ENCODE assay signal across 1 cellular context in genomic region chr19:53212703-53213320, GRCh38.
TF ChIP-seq lines count a peak whose summit lies in the region.

No MANE protein-coding gene starts in this region.

TF ChIP-seq in SK-N-SH, 30 proteins besides CTCF, POLR2A, EP300 and RAD21:
- TF ChIP-seq FOXJ3 (CRISPR knock-in tag; IDR thresholded peaks at IDR 0.05) (no peak), MEF2A (IDR thresholded peaks at IDR 0.05; ENCODE audit: borderline replicate concordance, low read depth) (no peak), MAX (IDR thresholded peaks at IDR 0.05; ENCODE audit: low read depth) (no peak), FOSL2 (IDR thresholded peaks at IDR 0.05; ENCODE audit: borderline replicate concordance, low read depth) (no peak), YY1 (IDR thresholded peaks at IDR 0.05; ENCODE audit: low read depth) (no peak), NRF1 (IDR thresholded peaks at IDR 0.05; ENCODE audit: low read depth, low read length) (no peak), SIN3A (IDR thresholded peaks at IDR 0.05; ENCODE audit: borderline replicate concordance, low read depth, low read length) (no peak), EZH2phosphoT487 (IDR thresholded peaks at IDR 0.05; ENCODE audit: borderline replicate concordance, low read depth) (no peak), FOXM1 (IDR thresholded peaks at IDR 0.05; ENCODE audit: low read depth) (no peak), TAF1 (IDR thresholded peaks at IDR 0.05; ENCODE audit: borderline replicate concordance, low read depth, low read length) (no peak), TCF12 (IDR thresholded peaks at IDR 0.05) (no peak), POLR2AphosphoS5 (IDR thresholded peaks at IDR 0.05; ENCODE audit: low read depth, low read length) (no peak), RXRA (IDR thresholded peaks at IDR 0.05; ENCODE audit: borderline replicate concordance, low read depth) (no peak), ELF1 (IDR thresholded peaks at IDR 0.05) (no peak), GATA2 (CRISPR knock-in tag; IDR thresholded peaks at IDR 0.05) (no peak)
- TF ChIP-seq, protein P1, sequence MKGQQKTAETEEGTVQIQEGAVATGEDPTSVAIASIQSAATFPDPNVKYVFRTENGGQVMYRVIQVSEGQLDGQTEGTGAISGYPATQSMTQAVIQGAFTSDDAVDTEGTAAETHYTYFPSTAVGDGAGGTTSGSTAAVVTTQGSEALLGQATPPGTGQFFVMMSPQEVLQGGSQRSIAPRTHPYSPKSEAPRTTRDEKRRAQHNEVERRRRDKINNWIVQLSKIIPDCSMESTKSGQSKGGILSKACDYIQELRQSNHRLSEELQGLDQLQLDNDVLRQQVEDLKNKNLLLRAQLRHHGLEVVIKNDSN (IDR thresholded peaks at IDR 0.05; ENCODE audit: borderline replicate concordance, low read depth) = no peak
- TF ChIP-seq, protein P2, sequence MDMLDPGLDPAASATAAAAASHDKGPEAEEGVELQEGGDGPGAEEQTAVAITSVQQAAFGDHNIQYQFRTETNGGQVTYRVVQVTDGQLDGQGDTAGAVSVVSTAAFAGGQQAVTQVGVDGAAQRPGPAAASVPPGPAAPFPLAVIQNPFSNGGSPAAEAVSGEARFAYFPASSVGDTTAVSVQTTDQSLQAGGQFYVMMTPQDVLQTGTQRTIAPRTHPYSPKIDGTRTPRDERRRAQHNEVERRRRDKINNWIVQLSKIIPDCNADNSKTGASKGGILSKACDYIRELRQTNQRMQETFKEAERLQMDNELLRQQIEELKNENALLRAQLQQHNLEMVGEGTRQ (IDR thresholded peaks at IDR 0.05; ENCODE audit: borderline replicate concordance, low read depth, low read length) = no peak
- TF ChIP-seq, protein P3, sequence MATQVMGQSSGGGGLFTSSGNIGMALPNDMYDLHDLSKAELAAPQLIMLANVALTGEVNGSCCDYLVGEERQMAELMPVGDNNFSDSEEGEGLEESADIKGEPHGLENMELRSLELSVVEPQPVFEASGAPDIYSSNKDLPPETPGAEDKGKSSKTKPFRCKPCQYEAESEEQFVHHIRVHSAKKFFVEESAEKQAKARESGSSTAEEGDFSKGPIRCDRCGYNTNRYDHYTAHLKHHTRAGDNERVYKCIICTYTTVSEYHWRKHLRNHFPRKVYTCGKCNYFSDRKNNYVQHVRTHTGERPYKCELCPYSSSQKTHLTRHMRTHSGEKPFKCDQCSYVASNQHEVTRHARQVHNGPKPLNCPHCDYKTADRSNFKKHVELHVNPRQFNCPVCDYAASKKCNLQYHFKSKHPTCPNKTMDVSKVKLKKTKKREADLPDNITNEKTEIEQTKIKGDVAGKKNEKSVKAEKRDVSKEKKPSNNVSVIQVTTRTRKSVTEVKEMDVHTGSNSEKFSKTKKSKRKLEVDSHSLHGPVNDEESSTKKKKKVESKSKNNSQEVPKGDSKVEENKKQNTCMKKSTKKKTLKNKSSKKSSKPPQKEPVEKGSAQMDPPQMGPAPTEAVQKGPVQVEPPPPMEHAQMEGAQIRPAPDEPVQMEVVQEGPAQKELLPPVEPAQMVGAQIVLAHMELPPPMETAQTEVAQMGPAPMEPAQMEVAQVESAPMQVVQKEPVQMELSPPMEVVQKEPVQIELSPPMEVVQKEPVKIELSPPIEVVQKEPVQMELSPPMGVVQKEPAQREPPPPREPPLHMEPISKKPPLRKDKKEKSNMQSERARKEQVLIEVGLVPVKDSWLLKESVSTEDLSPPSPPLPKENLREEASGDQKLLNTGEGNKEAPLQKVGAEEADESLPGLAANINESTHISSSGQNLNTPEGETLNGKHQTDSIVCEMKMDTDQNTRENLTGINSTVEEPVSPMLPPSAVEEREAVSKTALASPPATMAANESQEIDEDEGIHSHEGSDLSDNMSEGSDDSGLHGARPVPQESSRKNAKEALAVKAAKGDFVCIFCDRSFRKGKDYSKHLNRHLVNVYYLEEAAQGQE (IDR thresholded peaks at IDR 0.05; ENCODE audit: low read depth, low read length) = no peak
